In the genomic region with DNA sequence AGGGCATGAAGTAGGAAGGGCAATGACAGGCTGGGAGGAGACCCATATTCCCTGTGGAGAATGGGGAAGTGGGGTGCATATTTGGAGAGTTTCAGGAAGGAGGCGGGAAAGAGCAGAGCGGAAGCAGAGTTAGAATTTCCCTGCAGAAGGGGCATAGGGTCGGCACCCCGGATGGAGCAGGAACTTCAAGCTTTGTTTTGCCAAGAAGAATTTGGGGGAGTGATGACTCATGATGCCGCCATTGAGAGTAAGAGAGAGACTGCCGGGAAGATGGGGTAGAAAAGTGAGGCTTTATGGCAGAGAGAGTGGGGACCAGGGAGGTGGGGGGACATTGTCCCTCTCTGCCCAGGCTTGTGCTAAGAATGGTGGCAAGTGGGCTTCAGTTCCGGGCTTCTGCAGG, we compare ENCODE assay signal across 24 cellular contexts. TPM values are rescaled to one million over a fixed set of nuclear protein-coding genes. Genes with fewer than 3 reads are reported as not detected.
DNase-seq lines count a peak whose midpoint lies in the region; ATAC-seq, FAIRE-seq and TF ChIP-seq lines count a peak whose summit lies in the region.
"Had no signal": no experiment of that assay in that cellular context is flagged by ENCODE, and none has a peak within 500 bp of the region (broad histone marks: within the 10 kb centered on the region; RNA-seq: fewer than 3 reads in every experiment).

No MANE protein-coding gene starts in this region.

- H3K9ac ChIP-seq in kidney (ENCODE audit: low read length in 2 of 2), result peak overlapping the region; percentile 27 to 71
- H3K9ac ChIP-seq: BLaER1, SK-N-SH had no signal

- POLR2A ChIA-PET in Caco-2 (lab: Charles Lee), result no interaction called here

- H3K27me3 Mint-ChIP-seq in Caco-2 (ENCODE audit: insufficient read depth, unreplicated experiment), result no peaks in the 10 kb centered on the region
- peaks cover 7% of the 10 kb centered on the region for H3K27me3 Mint-ChIP-seq in progenitor cell of endocrine pancreas
- H3K27me3 Mint-ChIP-seq in effector memory CD8-positive, alpha-beta T cell, result peaks cover 0 to 16% of the 10 kb centered on the region in 2 donors

- H3K36me3 Mint-ChIP-seq in Caco-2 (ENCODE audit: insufficient read depth, unreplicated experiment) (peaks cover 20% of the 10 kb centered on the region), progenitor cell of endocrine pancreas (ENCODE audit: insufficient read depth) (no peaks in the 10 kb centered on the region)
- no peaks in the 10 kb centered on the region for H3K36me3 Mint-ChIP-seq in effector memory CD8-positive, alpha-beta T cell (ENCODE audit: insufficient read depth)
- H3K36me3 Mint-ChIP-seq: CD4-positive, alpha-beta memory T cell had no signal

- no TSS peak for BruUV-seq in Caco-2 (replicated peaks; lab: Mats Ljungman, UMichigan)

- H3K9me3 Mint-ChIP-seq in Caco-2 (ENCODE audit: unreplicated experiment), result no peaks in the 10 kb centered on the region
- no peaks in the 10 kb centered on the region for H3K9me3 Mint-ChIP-seq in progenitor cell of endocrine pancreas (ENCODE audit: low read depth)
- no peaks in the 10 kb centered on the region for H3K9me3 Mint-ChIP-seq in effector memory CD8-positive, alpha-beta T cell
- H3K9me3 Mint-ChIP-seq: GM23338, IgD-negative memory B cell had no signal

- DNase-seq in Caco-2, result no peak
- DNase-seq in kidney, result no peak
- DNase-seq in progenitor cell of endocrine pancreas (ENCODE audit: low spot score, unreplicated experiment), result no peak
- no peak for DNase-seq in AG08396 (ENCODE audit: low spot score)
- no peak for DNase-seq in stimulated activated CD4-positive, alpha-beta T cell treated with anti-CD3 and anti-CD28 coated beads, Interleukin-2, amount 100 ng/mL, for 24 hours
- DNase-seq in effector memory CD8-positive, alpha-beta T cell, result no peak
- DNase-seq: CD4-positive, alpha-beta memory T cell; DMS153; Karpas-422; NCI-H1694; NCI-H2081 treated with DMSO at 0.1 percent for 48 hours; NCI-H2171 treated with DMSO at 0.1 percent for 48 hours; NCI-H524 treated with DMSO at 0.1 percent for 48 hours; NCI-H82; OCI-M1; SHP77 treated with DMSO at 0.1 percent for 48 hours; SK-N-SH had no signal

- H3K27ac ChIP-seq in angular gyrus (ENCODE audit: low read depth, low read length) (peak overlapping the region; percentile 44), kidney (ENCODE audit: low read depth in 2 of 2, low read length in 2 of 2) (peak overlapping the region; percentile 96)
- H3K27ac ChIP-seq: BLaER1 had no signal

- H3K36me3 ChIP-seq in Caco-2 (ENCODE audit: control insufficient read depth, insufficient read depth, low read length), result no peaks in the 10 kb centered on the region
- no peaks in the 10 kb centered on the region for H3K36me3 ChIP-seq in kidney (ENCODE audit: control insufficient read depth in 1 of 2, insufficient read depth in 2 of 2, low read length in 2 of 2)
- H3K36me3 ChIP-seq: BLaER1 had no signal

- no peak for FAIRE-seq in kidney (lab: Jason Lieb, UNC)
- FAIRE-seq: GM12891 had no signal

- H3K27ac Mint-ChIP-seq in Caco-2 (ENCODE audit: unreplicated experiment) (peak overlapping the region; percentile 1), progenitor cell of endocrine pancreas (peak overlapping the region; percentile 48)
- no peak overlapping the region for H3K27ac Mint-ChIP-seq in effector memory CD8-positive, alpha-beta T cell
- H3K27ac Mint-ChIP-seq: CD4-positive, alpha-beta memory T cell; GM23338; IgD-negative memory B cell had no signal

- intact Hi-C loops in Caco-2 (cut with micrococcal nuclease; ENCODE audit: unreplicated experiment) (no loop called here), kidney (cut with DNase I) (no loop called here)

- TF ChIP-seq CTCF in Caco-2 (IDR thresholded peaks at IDR 0.05; ENCODE audit: insufficient read depth in 1 of 2, low read depth in 1 of 2, low read length in 1 of 2, severe bottlenecking in 1 of 2, unreplicated experiment in 1 of 2), result no peak
- TF ChIP-seq CTCF in kidney (IDR thresholded peaks at IDR 0.05; ENCODE audit: borderline replicate concordance, extremely low read depth, insufficient read depth), result no peak
- no peak for TF ChIP-seq CTCF in progenitor cell of endocrine pancreas (IDR thresholded peaks at IDR 0.05; ENCODE audit: unreplicated experiment)

- H3K4me1 Mint-ChIP-seq in Caco-2 (ENCODE audit: low read depth, unreplicated experiment) (peaks cover 18% of the 10 kb centered on the region), progenitor cell of endocrine pancreas (ENCODE audit: low read depth) (peaks cover 13% of the 10 kb centered on the region)
- H3K4me1 Mint-ChIP-seq in effector memory CD8-positive, alpha-beta T cell (ENCODE audit: low read depth in 2 of 2), result no peaks in the 10 kb centered on the region
- H3K4me1 Mint-ChIP-seq: CD4-positive, alpha-beta memory T cell had no signal

- no peak for ATAC-seq in HG03045 (IDR thresholded peaks at IDR 0.05; ENCODE audit: unreplicated experiment)
- no peak for ATAC-seq in effector memory CD8-positive, alpha-beta T cell (replicated peaks)
- ATAC-seq: GM23338, HCT116 had no signal

- no peak overlapping the region for H3K4me3 Mint-ChIP-seq in Caco-2 (ENCODE audit: unreplicated experiment)
- H3K4me3 Mint-ChIP-seq in progenitor cell of endocrine pancreas (ENCODE audit: low read depth), result no peak overlapping the region
- no peak overlapping the region for H3K4me3 Mint-ChIP-seq in effector memory CD8-positive, alpha-beta T cell
- H3K4me3 Mint-ChIP-seq: CD4-positive, alpha-beta memory T cell; GM23338; IgD-negative memory B cell had no signal

- CTCF ChIA-PET in Caco-2 (lab: Charles Lee), result no interaction called here

- H3K4me1 ChIP-seq in Caco-2 (peaks cover 49% of the 10 kb centered on the region), kidney (ENCODE audit: control insufficient read depth in 1 of 2, insufficient read depth in 1 of 2, low read depth in 1 of 2, low read length in 2 of 2) (peaks cover 48 to 70% of the 10 kb centered on the region in 2 donors)

- H3K9me3 ChIP-seq in Caco-2, result no peaks in the 10 kb centered on the region
- H3K9me3 ChIP-seq in kidney (ENCODE audit: control insufficient read depth in 1 of 2, low read length in 2 of 2), result no peaks in the 10 kb centered on the region
- H3K9me3 ChIP-seq: BLaER1, SK-N-SH had no signal

- H3K4me3 ChIP-seq in Caco-2 (ENCODE audit: low read depth, low read length) (no peak overlapping the region), kidney (ENCODE audit: low read length in 2 of 2) (no peak overlapping the region)
- H3K4me3 ChIP-seq: BLaER1, GM23338 had no signal

- H3K27me3 ChIP-seq in Caco-2 (replicated peaks; ENCODE audit: control insufficient read depth, insufficient read depth, low read length), result no peaks in the 10 kb centered on the region
- H3K27me3 ChIP-seq: BLaER1 had no signal

RNA-seq across cellular contexts. Expression of a gene that starts 50.3 kb away (rescaled TPM):
- 129 and 137 TPM in 2 replicates for total RNA-seq in Caco-2 (2022)
- total RNA-seq in kidney, result 230 TPM
- 53.2 TPM for polyA plus RNA-seq in kidney (ENCODE audit: insufficient read depth, low read depth, low replicate concordance)
- 35.6 and 42.2 TPM in 2 replicates for total RNA-seq in progenitor cell of endocrine pancreas
- polyA plus RNA-seq: CD4-positive, alpha-beta memory T cell had no signal

Comparison
In these comparisons a context has a peak if more than half of its experiments do, and no peak if none do; other contexts are left out.
1. H3K27ac Mint-ChIP-seq: peak in Caco-2 (single experiment) and progenitor cell of endocrine pancreas (single experiment); none in effector memory CD8-positive, alpha-beta T cell (0 of 2).